In the genomic region with DNA sequence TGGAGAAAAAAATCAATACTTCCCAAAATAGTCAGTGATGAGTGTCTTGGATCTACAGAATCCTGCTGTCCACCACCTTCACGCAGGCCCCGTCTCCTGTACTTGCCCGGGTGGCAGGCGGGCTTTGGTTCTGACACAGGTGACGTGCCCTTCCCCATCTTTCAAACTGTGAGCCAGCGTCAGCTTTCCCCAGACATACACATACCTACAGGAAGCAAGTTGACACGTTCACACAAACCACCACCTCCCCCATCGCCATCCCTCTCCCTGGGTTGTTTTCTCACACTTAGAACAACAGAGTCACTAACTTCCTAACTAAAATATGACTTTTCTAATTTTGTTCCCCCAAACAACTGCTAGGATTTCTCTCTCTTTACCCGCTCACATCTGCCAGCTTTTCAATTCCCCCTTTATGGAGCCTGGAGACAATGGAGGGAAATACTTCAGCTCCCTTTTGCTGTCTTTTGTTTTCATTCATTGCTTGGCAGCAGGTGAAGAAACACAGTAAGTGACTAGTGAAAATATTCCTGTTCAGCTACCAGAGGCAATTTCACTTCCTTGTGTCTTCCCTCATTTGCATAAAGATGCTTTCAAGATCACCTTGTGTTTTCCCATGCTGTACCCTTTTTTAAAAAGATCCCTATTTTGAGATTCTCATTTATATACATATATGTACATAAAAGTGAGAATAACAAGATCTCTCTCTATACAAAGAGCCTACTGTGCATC, we compare ENCODE assay signal across 14 cellular contexts.
DNase-seq lines count a peak whose midpoint lies in the region; ATAC-seq, FAIRE-seq and TF ChIP-seq lines count a peak whose summit lies in the region.
"Had no signal": no experiment of that assay in that cellular context is flagged by ENCODE, and none has a peak within 500 bp of the region (broad histone marks: within the 10 kb centered on the region; RNA-seq: fewer than 3 reads in every experiment).

No MANE protein-coding gene starts in this region.

- H3K4me2 ChIP-seq in GM12878 (ENCODE audit: control insufficient read depth, insufficient read depth), result peak overlapping the region; percentile 40; the same call in 1 of the 2 replicates

- ATAC-seq in GM18502 (IDR thresholded peaks at IDR 0.05; ENCODE audit: poor library complexity, unreplicated experiment) (peak; percentile 66), GM21390 (IDR thresholded peaks at IDR 0.05; ENCODE audit: unreplicated experiment) (peak; percentile 70), HG03354 (IDR thresholded peaks at IDR 0.05; ENCODE audit: poor library complexity, severe bottlenecking, unreplicated experiment) (peak; percentile 72), GM12878 (peak; percentile 47), Right ventricle myocardium superior (ENCODE audit: poor library complexity) (no peak), upper lobe of left lung (ENCODE audit: low FRiP score in 2 of 2) (no peak), right lobe of liver (no peak)
- ATAC-seq: gastrocnemius medialis, sciatic nerve had no signal

- H3K9ac ChIP-seq in GM12878 (ENCODE audit: control insufficient read depth, insufficient read depth, low read length), result no peak overlapping the region

- H3K4me1 ChIP-seq in GM12878 (ENCODE audit: control insufficient read depth, insufficient read depth, low read length), result peaks cover 22% of the 10 kb centered on the region
- H3K4me1 ChIP-seq in upper lobe of left lung, result peaks cover 0 to 7% (median 2%) of the 10 kb centered on the region in 4 donors
- no peaks in the 10 kb centered on the region for H3K4me1 ChIP-seq in right lobe of liver
- H3K4me1 ChIP-seq: gastrocnemius medialis had no signal

- H3K27me3 ChIP-seq in GM12878 (replicated peaks in 1 of 2; ENCODE audit: control insufficient read depth in 2 of 2, insufficient read depth in 2 of 2, low read length in 1 of 2), result no peaks in the 10 kb centered on the region
- H3K27me3 ChIP-seq in upper lobe of left lung, result no peaks in the 10 kb centered on the region
- no peaks in the 10 kb centered on the region for H3K27me3 ChIP-seq in right lobe of liver
- H3K27me3 ChIP-seq: gastrocnemius medialis had no signal

- in situ Hi-C loops in GM12878 (cut with MboI), result no loop called here

- POLR2A ChIA-PET in GM12878 (lab: Charles Lee), result no interaction called here

- H3K4me3 ChIP-seq in GM12878, result peak overlapping the region; percentile 25; the same call in 1 of the 2 replicates
- H3K4me3 ChIP-seq in upper lobe of left lung, result no peak overlapping the region
- H3K4me3 ChIP-seq in right lobe of liver, result no peak overlapping the region
- H3K4me3 ChIP-seq: gastrocnemius medialis, lung had no signal

- no peak for TF ChIP-seq POLR2A in GM12878 (IDR thresholded peaks at IDR 0.05; ENCODE audit: low read depth, low read length)
- TF ChIP-seq POLR2A in upper lobe of left lung (IDR thresholded peaks at IDR 0.05), result no peak
- TF ChIP-seq POLR2A in right lobe of liver (IDR thresholded peaks at IDR 0.05), result no peak

- no TSS peak for BruUV-seq in GM12878 (replicated peaks; lab: Mats Ljungman, UMichigan)

- TF ChIP-seq EP300 in GM12878 (IDR thresholded peaks at IDR 0.05; ENCODE audit: borderline replicate concordance in 1 of 2, control insufficient read depth in 1 of 2, low read depth in 2 of 2, low read length in 2 of 2), result no peak
- TF ChIP-seq EP300 in upper lobe of left lung (IDR thresholded peaks at IDR 0.05), result no peak

- H3K27ac ChIP-seq in GM12878 (ENCODE audit: control insufficient read depth, insufficient read depth) (no peak overlapping the region), upper lobe of left lung (no peak overlapping the region), right lobe of liver (no peak overlapping the region)
- H3K27ac ChIP-seq: gastrocnemius medialis had no signal

- DNase-seq in GM12878 (ENCODE audit: low read depth, low spot score) (peak; percentile 28), Right ventricle myocardium superior (no peak), upper lobe of left lung (no peak), right lobe of liver (no peak), NCI-H1048 (lab: John Stamatoyannopoulos, UW) (no peak)
- DNase-seq: caudate nucleus, DMS153, gastrocnemius medialis, NCI-H187 treated with DMSO at 0.1 percent for 48 hours had no signal

- no peak for TF ChIP-seq RAD21 in GM12878 (IDR thresholded peaks at IDR 0.05; ENCODE audit: insufficient read depth, low read depth, low read length)

- intact Hi-C loops in GM12878 (cut with micrococcal nuclease; ENCODE audit: unreplicated experiment) (loop anchor here (1.0 kb wide), 1 partner anchor 59 kb away; no protein-coding TSS in a partner anchor), Right ventricle myocardium superior (cut with DNase I) (no loop called here), right lobe of liver (cut with DNase I) (no loop called here)

- H3K9me3 ChIP-seq in GM12878 (replicated peaks; ENCODE audit: control insufficient read depth, insufficient read depth, low read length) (no peaks in the 10 kb centered on the region), upper lobe of left lung (no peaks in the 10 kb centered on the region), right lobe of liver (no peaks in the 10 kb centered on the region)
- H3K9me3 ChIP-seq: gastrocnemius medialis had no signal

- 39% methylated on average over 9 of the region's 9 CpGs for WGBS in GM12878 (ENCODE audit: insufficient coverage, insufficient replicate concordance, low lambda C conversion rate, missing lambda C conversion rate)
- 73 to 87% methylated on average over 9 of the region's 9 CpGs for WGBS in upper lobe of left lung, 2 donors
- 78% methylated on average over 9 of the region's 9 CpGs for WGBS in right lobe of liver (ENCODE audit: insufficient coverage, low coverage, low lambda C conversion rate, missing lambda C conversion rate)

- no peak overlapping the region for H2AFZ ChIP-seq in GM12878 (ENCODE audit: control insufficient read depth, low read depth, low read length)

- RAD21 ChIA-PET in GM12878 (lab: Charles Lee; ENCODE audit: unreplicated experiment), result interaction anchor here (0.6 to 1.0 kb wide), 2 partner anchors 120 to 124 kb away, joined by 3 read pairs; no protein-coding TSS in a partner anchor

- SMC1A ChIA-PET in GM12878 (lab: Charles Lee; ENCODE audit: uncharacterized antibody, unreplicated experiment), result interaction anchor here (0.9 to 2.2 kb wide), 3 partner anchors 11 to 124 kb away, joined by 3 to 6 read pairs (median 5); no protein-coding TSS in a partner anchor

- H4K20me1 ChIP-seq in GM12878 (ENCODE audit: control insufficient read depth, insufficient read depth), result no peaks in the 10 kb centered on the region

- CTCF ChIA-PET in GM12878 (lab: Yijun Ruan, JAX), result interaction anchor here (0.6 to 2.5 kb wide), 2 partner anchors 11 to 283 kb away, joined by 3 to 13 read pairs; no protein-coding TSS in a partner anchor

- no peak for TF ChIP-seq CTCF in GM12878 (IDR thresholded peaks at IDR 0.05 in 2 of 3, conservative IDR thresholded peaks at IDR 0.05 in 1 of 3; ENCODE audit: control insufficient read depth in 2 of 3, extremely low read depth in 1 of 3, insufficient read depth in 1 of 3, low read depth in 3 of 3, low read length in 3 of 3)
- TF ChIP-seq CTCF in upper lobe of left lung (IDR thresholded peaks at IDR 0.05), result no peak
- TF ChIP-seq CTCF in right lobe of liver (IDR thresholded peaks at IDR 0.05), result no peak

- FAIRE-seq in GM12878 (lab: Jason Lieb, UNC), result peak; percentile 78

- H3K79me2 ChIP-seq in GM12878 (ENCODE audit: control insufficient read depth, insufficient read depth, low read length), result no peaks in the 10 kb centered on the region

- H3K36me3 ChIP-seq in GM12878 (ENCODE audit: control insufficient read depth in 2 of 2, insufficient read depth in 2 of 2, low read length in 1 of 2) (no peaks in the 10 kb centered on the region), upper lobe of left lung (peaks cover 0 to 25% (median 4%) of the 10 kb centered on the region in 4 donors), right lobe of liver (no peaks in the 10 kb centered on the region)
- H3K36me3 ChIP-seq: gastrocnemius medialis had no signal

TF ChIP-seq in GM12878, 131 proteins besides CTCF, POLR2A, EP300 and RAD21 (continues in another document):
- no peak for TF ChIP-seq MTA3 (IDR thresholded peaks at IDR 0.05; ENCODE audit: borderline replicate concordance, low read length)
- TF ChIP-seq, protein P1, sequence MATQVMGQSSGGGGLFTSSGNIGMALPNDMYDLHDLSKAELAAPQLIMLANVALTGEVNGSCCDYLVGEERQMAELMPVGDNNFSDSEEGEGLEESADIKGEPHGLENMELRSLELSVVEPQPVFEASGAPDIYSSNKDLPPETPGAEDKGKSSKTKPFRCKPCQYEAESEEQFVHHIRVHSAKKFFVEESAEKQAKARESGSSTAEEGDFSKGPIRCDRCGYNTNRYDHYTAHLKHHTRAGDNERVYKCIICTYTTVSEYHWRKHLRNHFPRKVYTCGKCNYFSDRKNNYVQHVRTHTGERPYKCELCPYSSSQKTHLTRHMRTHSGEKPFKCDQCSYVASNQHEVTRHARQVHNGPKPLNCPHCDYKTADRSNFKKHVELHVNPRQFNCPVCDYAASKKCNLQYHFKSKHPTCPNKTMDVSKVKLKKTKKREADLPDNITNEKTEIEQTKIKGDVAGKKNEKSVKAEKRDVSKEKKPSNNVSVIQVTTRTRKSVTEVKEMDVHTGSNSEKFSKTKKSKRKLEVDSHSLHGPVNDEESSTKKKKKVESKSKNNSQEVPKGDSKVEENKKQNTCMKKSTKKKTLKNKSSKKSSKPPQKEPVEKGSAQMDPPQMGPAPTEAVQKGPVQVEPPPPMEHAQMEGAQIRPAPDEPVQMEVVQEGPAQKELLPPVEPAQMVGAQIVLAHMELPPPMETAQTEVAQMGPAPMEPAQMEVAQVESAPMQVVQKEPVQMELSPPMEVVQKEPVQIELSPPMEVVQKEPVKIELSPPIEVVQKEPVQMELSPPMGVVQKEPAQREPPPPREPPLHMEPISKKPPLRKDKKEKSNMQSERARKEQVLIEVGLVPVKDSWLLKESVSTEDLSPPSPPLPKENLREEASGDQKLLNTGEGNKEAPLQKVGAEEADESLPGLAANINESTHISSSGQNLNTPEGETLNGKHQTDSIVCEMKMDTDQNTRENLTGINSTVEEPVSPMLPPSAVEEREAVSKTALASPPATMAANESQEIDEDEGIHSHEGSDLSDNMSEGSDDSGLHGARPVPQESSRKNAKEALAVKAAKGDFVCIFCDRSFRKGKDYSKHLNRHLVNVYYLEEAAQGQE (IDR thresholded peaks at IDR 0.05; ENCODE audit: low read depth, low read length), result no peak
- TF ChIP-seq ZNF24 (IDR thresholded peaks at IDR 0.05), result no peak
- peak; percentile 48 for TF ChIP-seq SPI1 (IDR thresholded peaks at IDR 0.05; ENCODE audit: borderline replicate concordance, insufficient read depth, low read depth, low read length)
- TF ChIP-seq POU2F2 (IDR thresholded peaks at IDR 0.05; ENCODE audit: borderline replicate concordance, low read depth, low read length), result 0 out of 3 replicates have a peak, but pooled peaks have one; percentile 69
- no peak for TF ChIP-seq TBL1XR1 (IDR thresholded peaks at IDR 0.05; ENCODE audit: low read depth, low read length)
- TF ChIP-seq MAX (IDR thresholded peaks at IDR 0.05; ENCODE audit: low read depth, low read length), result no peak
- TF ChIP-seq POLR2AphosphoS5 (IDR thresholded peaks at IDR 0.05; ENCODE audit: low read length), result no peak

Comparison
In these comparisons a context has a peak if more than half of its experiments do, and no peak if none do; other contexts are left out.
1. ATAC-seq: peak in GM18502 (single experiment), GM21390 (single experiment), HG03354 (single experiment) and GM12878 (single experiment); none in Right ventricle myocardium superior (single experiment), upper lobe of left lung (0 of 2) and right lobe of liver (0 of 4).